13 cellular contexts compared by ENCODE assay signal in genomic region chr3:56254835-56255234, GRCh38.
A peak's percentile ranks its signal among the peaks of the same experiment; 100 is the strongest.
DNase-seq lines count a peak whose midpoint lies in the region; TF ChIP-seq lines count a peak whose summit lies in the region.
"Had no signal": no experiment of that assay in that cellular context is flagged by ENCODE, and none has a peak within 500 bp of the region (broad histone marks: within the 10 kb centered on the region; RNA-seq: fewer than 3 reads in every experiment).

No MANE protein-coding gene starts in this region.

- no peak overlapping the region for H3K27ac ChIP-seq in endodermal cell (ENCODE audit: low read depth, low read length)
- no peak overlapping the region for H3K27ac ChIP-seq in neural cell (ENCODE audit: low read length)
- H3K27ac ChIP-seq: adrenal gland had no signal

- H3F3A ChIP-seq in neural cell (ENCODE audit: insufficient read depth, low read length, poor library complexity, severe bottlenecking) = no peaks in the 10 kb centered on the region

- H3K36me3 ChIP-seq in endodermal cell (ENCODE audit: control insufficient read depth, insufficient read depth, low read length) (no peaks in the 10 kb centered on the region), neural cell (ENCODE audit: insufficient read depth, low read length) (no peaks in the 10 kb centered on the region)
- H3K36me3 ChIP-seq: adrenal gland had no signal

- POLR2A ChIA-PET in activated CD4-positive, alpha-beta memory T cell treated with anti-CD3 and anti-CD28 coated beads, Interleukin-2, amount 10 ng/mL, durations not matched to agents 7 days and 5 days (lab: Charles Lee) = no interaction called here

- peaks cover 32% of the 10 kb centered on the region for H3K4me1 Mint-ChIP-seq in endodermal cell
- no peaks in the 10 kb centered on the region for H3K4me1 Mint-ChIP-seq in activated CD4-positive, alpha-beta memory T cell treated with anti-CD3 and anti-CD28 coated beads, Interleukin-2, amount 10 ng/mL, durations not matched to agents 7 days and 5 days

- H3K4me3 Mint-ChIP-seq in endodermal cell = no peak overlapping the region
- no peak overlapping the region for H3K4me3 Mint-ChIP-seq in activated CD4-positive, alpha-beta memory T cell treated with anti-CD3 and anti-CD28 coated beads, Interleukin-2, amount 10 ng/mL, durations not matched to agents 7 days and 5 days

- H3K4me3 ChIP-seq in endodermal cell (ENCODE audit: low read length) = no peak overlapping the region
- no peak overlapping the region for H3K4me3 ChIP-seq in neural cell (ENCODE audit: low read length)
- H3K4me3 ChIP-seq: adrenal gland had no signal

- no peaks in the 10 kb centered on the region for H3K27me3 ChIP-seq in endodermal cell (ENCODE audit: control insufficient read depth, insufficient read depth, low read length, poor library complexity, severe bottlenecking)
- no peaks in the 10 kb centered on the region for H3K27me3 ChIP-seq in neural cell (ENCODE audit: insufficient read depth, low read depth, low read length)
- H3K27me3 ChIP-seq: adrenal gland had no signal

- no peaks in the 10 kb centered on the region for H3K27me3 Mint-ChIP-seq in endodermal cell (ENCODE audit: insufficient read depth)
- peaks cover 2% of the 10 kb centered on the region for H3K27me3 Mint-ChIP-seq in activated CD4-positive, alpha-beta memory T cell treated with anti-CD3 and anti-CD28 coated beads, Interleukin-2, amount 10 ng/mL, durations not matched to agents 7 days and 5 days

- DNase-seq in GM03348 (ENCODE audit: low spot score) (peak; percentile 15), NAMALWA (ENCODE audit: low spot score) (peak; percentile 5), endodermal cell (no peak), NOMO-1 treated with dmso at 0.1 percent for 144 hours (lab: John Stamatoyannopoulos, UW; ENCODE audit: unreplicated experiment) (no peak), HuH-7.5 (ENCODE audit: low spot score) (no peak)
- DNase-seq in activated naive CD4-positive, alpha-beta T cell treated with anti-CD3 and anti-CD28 coated beads, Interleukin-2, amount 50 U/mL, for 16 hours = no peak
- no peak for DNase-seq in activated CD4-positive, alpha-beta memory T cell treated with anti-CD3 and anti-CD28 coated beads, Interleukin-2, amount 10 ng/mL, durations not matched to agents 7 days and 5 days
- DNase-seq: adrenal gland; Calu3; NCI-H1417; NCI-H82; stimulated activated CD4-positive, alpha-beta T cell treated with anti-CD3 and anti-CD28 coated beads, Interleukin-12 subunit alpha, Interleukin-12 subunit beta, amount 100 ng/mL, for 4 hours had no signal

- no peaks in the 10 kb centered on the region for H3K9me2 ChIP-seq in neural cell (ENCODE audit: insufficient read depth, low read length)

- no peak for TF ChIP-seq EP300 in neural cell (conservative IDR thresholded peaks at IDR 0.05; ENCODE audit: poor library complexity, severe bottlenecking)

- H4K20me1 ChIP-seq in neural cell (ENCODE audit: insufficient read depth) = no peaks in the 10 kb centered on the region

- no peaks in the 10 kb centered on the region for H3K9me3 ChIP-seq in endodermal cell (ENCODE audit: control insufficient read depth, low read length)
- H3K9me3 ChIP-seq in neural cell (ENCODE audit: low read length) = no peaks in the 10 kb centered on the region
- H3K9me3 ChIP-seq: adrenal gland had no signal

- H3K36me3 Mint-ChIP-seq in endodermal cell (ENCODE audit: low read depth) = no peaks in the 10 kb centered on the region
- H3K36me3 Mint-ChIP-seq in activated CD4-positive, alpha-beta memory T cell treated with anti-CD3 and anti-CD28 coated beads, Interleukin-2, amount 10 ng/mL, durations not matched to agents 7 days and 5 days (ENCODE audit: low read depth) = no peaks in the 10 kb centered on the region

- 94% methylated on average over 2 of the region's 3 CpGs; no CpG with 5 or more reads in 1 of the 2 experiments for WGBS in endodermal cell (ENCODE audit: insufficient coverage in 1 of 2, insufficient read length in 1 of 2), 2 experiments

- H3K9me3 Mint-ChIP-seq in endodermal cell = no peaks in the 10 kb centered on the region
- no peaks in the 10 kb centered on the region for H3K9me3 Mint-ChIP-seq in activated CD4-positive, alpha-beta memory T cell treated with anti-CD3 and anti-CD28 coated beads, Interleukin-2, amount 10 ng/mL, durations not matched to agents 7 days and 5 days

- peak; percentile 70 for TF ChIP-seq CTCF in endodermal cell (conservative IDR thresholded peaks at IDR 0.05)
- peak; percentile 10 for TF ChIP-seq CTCF in neural cell (IDR thresholded peaks at IDR 0.05; ENCODE audit: poor library complexity, severe bottlenecking)

- TF ChIP-seq RAD21 in neural cell (conservative IDR thresholded peaks at IDR 0.05) = no peak

- H3K27ac Mint-ChIP-seq in endodermal cell = no peak overlapping the region
- H3K27ac Mint-ChIP-seq in activated CD4-positive, alpha-beta memory T cell treated with anti-CD3 and anti-CD28 coated beads, Interleukin-2, amount 10 ng/mL, durations not matched to agents 7 days and 5 days = no peak overlapping the region

- H3K9ac ChIP-seq in endodermal cell (ENCODE audit: extremely low read depth, low read length, poor library complexity, severe bottlenecking) = no peak overlapping the region
- H3K9ac ChIP-seq in neural cell (ENCODE audit: low read length) = no peak overlapping the region

- CTCF ChIA-PET in activated CD4-positive, alpha-beta memory T cell treated with anti-CD3 and anti-CD28 coated beads, Interleukin-2, amount 10 ng/mL, durations not matched to agents 7 days and 5 days (lab: Charles Lee) = interaction anchor here (0.8 to 1.7 kb wide), 3 partner anchors 21 to 49 kb away, joined by 3 to 6 read pairs (median 4); no protein-coding TSS in a partner anchor

- no peak overlapping the region for H3K4me2 ChIP-seq in neural cell (ENCODE audit: low read length)

- no peaks in the 10 kb centered on the region for H3K79me2 ChIP-seq in neural cell (replicated peaks; ENCODE audit: insufficient read depth, low read length)

- no peaks in the 10 kb centered on the region for H3K4me1 ChIP-seq in endodermal cell (ENCODE audit: control insufficient read depth, insufficient read depth, low read length)
- H3K4me1 ChIP-seq: adrenal gland had no signal

- H2AFZ ChIP-seq in neural cell (ENCODE audit: low read depth, low read length) = no peak overlapping the region

TF ChIP-seq in neural cell, 6 proteins besides CTCF, POLR2A, EP300 and RAD21:
- TF ChIP-seq POLR2AphosphoS5 (IDR thresholded peaks at IDR 0.05) (no peak), TAF1 (IDR thresholded peaks at IDR 0.05; ENCODE audit: low read depth) (no peak), REST (IDR thresholded peaks at IDR 0.05; ENCODE audit: borderline replicate concordance) (no peak), MXI1 (conservative IDR thresholded peaks at IDR 0.05; ENCODE audit: poor library complexity, severe bottlenecking) (no peak), EZH2 (IDR thresholded peaks at IDR 0.05; ENCODE audit: borderline replicate concordance, insufficient read depth, low read length, poor library complexity, severe bottlenecking) (no peak), SMC3 (conservative IDR thresholded peaks at IDR 0.05; ENCODE audit: poor library complexity) (no peak)

Comparison
In these comparisons a context has a peak if more than half of its experiments do, and no peak if none do; other contexts are left out.
1. DNase-seq: peak in GM03348 (single experiment) and NAMALWA (single experiment); none in endodermal cell (single experiment), activated naive CD4-positive, alpha-beta T cell treated with anti-CD3 and anti-CD28 coated beads, Interleukin-2, amount 50 U/mL, for 16 hours (single experiment), NOMO-1 treated with dmso at 0.1 percent for 144 hours (single experiment), HuH-7.5 (single experiment) and activated CD4-positive, alpha-beta memory T cell treated with anti-CD3 and anti-CD28 coated beads, Interleukin-2, amount 10 ng/mL, durations not matched to agents 7 days and 5 days (single experiment).